ENCODE assay signal across 12 cellular contexts in genomic region chr5:150053231-150053626, GRCh38. TPM values are rescaled to one million over a fixed set of nuclear protein-coding genes. Genes with fewer than 3 reads are reported as not detected.
DNase-seq lines count a peak whose midpoint lies in the region; ATAC-seq, FAIRE-seq and TF ChIP-seq lines count a peak whose summit lies in the region.
"Had no signal": no experiment of that assay in that cellular context is flagged by ENCODE, and none has a peak within 500 bp of the region (broad histone marks: within the 10 kb centered on the region; RNA-seq: fewer than 3 reads in every experiment).

No MANE protein-coding gene starts in this region.

- peaks cover 5% of the 10 kb centered on the region for H3K36me3 ChIP-seq in kidney epithelial cell (ENCODE audit: control insufficient read depth, insufficient read depth, low read length)

- H3K27ac Mint-ChIP-seq in activated T-helper 2 cell treated with anti-CD3 and anti-CD28 coated beads, Interferon-gamma antibody, Interleukin-2, Interleukin-4, amounts not matched to agents 10 μg/mL and 5 μg/mL and 100 μg/mL, durations not matched to agents 14 hours and 24 hours and 36 hours, result peak overlapping the region; percentile 85

- peaks cover 65% of the 10 kb centered on the region for H3K36me3 Mint-ChIP-seq in activated T-helper 2 cell treated with anti-CD3 and anti-CD28 coated beads, Interferon-gamma antibody, Interleukin-2, Interleukin-4, amounts not matched to agents 10 μg/mL and 5 μg/mL and 100 μg/mL, durations not matched to agents 14 hours and 24 hours and 36 hours (ENCODE audit: low read depth)

- H3K9me3 Mint-ChIP-seq in activated T-helper 2 cell treated with anti-CD3 and anti-CD28 coated beads, Interferon-gamma antibody, Interleukin-2, Interleukin-4, amounts not matched to agents 10 μg/mL and 5 μg/mL and 100 μg/mL, durations not matched to agents 14 hours and 24 hours and 36 hours, result no peaks in the 10 kb centered on the region

- H3K4me1 Mint-ChIP-seq in activated T-helper 2 cell treated with anti-CD3 and anti-CD28 coated beads, Interferon-gamma antibody, Interleukin-2, Interleukin-4, amounts not matched to agents 10 μg/mL and 5 μg/mL and 100 μg/mL, durations not matched to agents 14 hours and 24 hours and 36 hours (ENCODE audit: low read depth), result peaks cover 9% of the 10 kb centered on the region

- no peak for ATAC-seq in GM18868 (IDR thresholded peaks at IDR 0.05; ENCODE audit: unreplicated experiment)
- ATAC-seq: left colon, sciatic nerve had no signal

- intact Hi-C loops in activated T-helper 2 cell treated with anti-CD3 and anti-CD28 coated beads, Interferon-gamma antibody, Interleukin-2, Interleukin-4, amounts not matched to agents 10 μg/mL and 5 μg/mL and 100 μg/mL, durations not matched to agents 14 hours and 24 hours and 36 hours (cut with micrococcal nuclease), result no loop called here

- no peak overlapping the region for H3K4me3 Mint-ChIP-seq in activated T-helper 2 cell treated with anti-CD3 and anti-CD28 coated beads, Interferon-gamma antibody, Interleukin-2, Interleukin-4, amounts not matched to agents 10 μg/mL and 5 μg/mL and 100 μg/mL, durations not matched to agents 14 hours and 24 hours and 36 hours (ENCODE audit: low read depth)

- TF ChIP-seq CTCF in kidney epithelial cell (IDR thresholded peaks at IDR 0.05; ENCODE audit: insufficient read depth, low read length, poor library complexity, severe bottlenecking) (no peak), D721Med (IDR thresholded peaks at IDR 0.05; ENCODE audit: insufficient read depth, missing control alignments) (no peak)

- FAIRE-seq in D721Med (lab: Jason Lieb, UNC), result no peak
- FAIRE-seq: colon had no signal

- H3K27me3 Mint-ChIP-seq in activated T-helper 2 cell treated with anti-CD3 and anti-CD28 coated beads, Interferon-gamma antibody, Interleukin-2, Interleukin-4, amounts not matched to agents 10 μg/mL and 5 μg/mL and 100 μg/mL, durations not matched to agents 14 hours and 24 hours and 36 hours (ENCODE audit: low read depth), result no peaks in the 10 kb centered on the region

- no peak overlapping the region for H3K4me3 ChIP-seq in kidney epithelial cell (ENCODE audit: low read depth, low read length)

- DNase-seq in AG20443 (ENCODE audit: low spot score) (peak; percentile 78), HT1080 (ENCODE audit: low read depth) (peak; percentile 93), kidney epithelial cell (ENCODE audit: low read depth) (peak; percentile 72), NCI-H146 treated with DMSO at 0.1 percent for 48 hours (lab: John Stamatoyannopoulos, UW; ENCODE audit: unreplicated experiment) (no peak), NCI-H1930 (lab: John Stamatoyannopoulos, UW) (no peak), D721Med (ENCODE audit: insufficient read length, low spot score) (no peak)
- DNase-seq in activated T-helper 2 cell treated with anti-CD3 and anti-CD28 coated beads, Interferon-gamma antibody, Interleukin-2, Interleukin-4, amounts not matched to agents 10 μg/mL and 5 μg/mL and 100 μg/mL, durations not matched to agents 14 hours and 24 hours and 36 hours (ENCODE audit: low spot score), result no peak
- DNase-seq: left colon, NCI-H510A treated with DMSO at 0.1 percent for 48 hours had no signal

- no peaks in the 10 kb centered on the region for H3K27me3 ChIP-seq in kidney epithelial cell (ENCODE audit: control insufficient read depth, insufficient read depth, low read length)

RNA-seq across cellular contexts. Expression of gene CSF1R, which starts 33.1 kb away (rescaled TPM):
- 2.3 and 3.9 TPM in 2 replicates for total RNA-seq in HT1080 (2014; rRNA removed; shearing (Covaris generic))
- 6.5 and 6.9 TPM in 2 replicates for polyA plus RNA-seq in HT1080 (2015; cell fraction: cytosol; rRNA removed)
- 4.9 and 6.3 TPM in 2 replicates for polyA plus RNA-seq in HT1080 (2015; cell fraction: nucleus; rRNA removed)
- total RNA-seq in activated T-helper 2 cell treated with anti-CD3 and anti-CD28 coated beads, Interferon-gamma antibody, Interleukin-2, Interleukin-4, amounts not matched to agents 10 μg/mL and 5 μg/mL and 100 μg/mL, durations not matched to agents 14 hours and 24 hours and 36 hours, result 0.18 and 0.27 TPM in 2 replicates
- total RNA-seq in kidney epithelial cell, result 0.41 and 0.75 TPM in 2 replicates

RNA-seq across cellular contexts. Expression of gene HMGXB3, which starts 52.7 kb away (rescaled TPM):
- 44.6 and 56.3 TPM in 2 replicates for total RNA-seq in HT1080 (2014; rRNA removed; shearing (Covaris generic))
- 24.8 and 28.0 TPM in 2 replicates for polyA plus RNA-seq in HT1080 (2015; cell fraction: cytosol; rRNA removed)
- polyA plus RNA-seq in HT1080 (2015; cell fraction: nucleus; rRNA removed), result 131 and 151 TPM in 2 replicates
- total RNA-seq in activated T-helper 2 cell treated with anti-CD3 and anti-CD28 coated beads, Interferon-gamma antibody, Interleukin-2, Interleukin-4, amounts not matched to agents 10 μg/mL and 5 μg/mL and 100 μg/mL, durations not matched to agents 14 hours and 24 hours and 36 hours, result 39.6 and 42.2 TPM in 2 replicates
- 64.0 and 72.4 TPM in 2 replicates for total RNA-seq in kidney epithelial cell

RNA-seq across cellular contexts. Expression of gene TIGD6, which starts 52.8 kb away (rescaled TPM):
- 3.5 and 4.0 TPM in 2 replicates for total RNA-seq in HT1080 (2014; rRNA removed; shearing (Covaris generic))
- 5.1 and 6.2 TPM in 2 replicates for polyA plus RNA-seq in HT1080 (2015; cell fraction: cytosol; rRNA removed)
- 5.0 and 7.3 TPM in 2 replicates for polyA plus RNA-seq in HT1080 (2015; cell fraction: nucleus; rRNA removed)
- 2.4 and 2.6 TPM in 2 replicates for total RNA-seq in activated T-helper 2 cell treated with anti-CD3 and anti-CD28 coated beads, Interferon-gamma antibody, Interleukin-2, Interleukin-4, amounts not matched to agents 10 μg/mL and 5 μg/mL and 100 μg/mL, durations not matched to agents 14 hours and 24 hours and 36 hours
- 4.1 and 4.7 TPM in 2 replicates for total RNA-seq in kidney epithelial cell

Comparison
In these comparisons a context has a peak if more than half of its experiments do, and no peak if none do; other contexts are left out.
1. DNase-seq: peak in AG20443 (single experiment), HT1080 (single experiment) and kidney epithelial cell (single experiment); none in activated T-helper 2 cell treated with anti-CD3 and anti-CD28 coated beads, Interferon-gamma antibody, Interleukin-2, Interleukin-4, amounts not matched to agents 10 μg/mL and 5 μg/mL and 100 μg/mL, durations not matched to agents 14 hours and 24 hours and 36 hours (single experiment), NCI-H146 treated with DMSO at 0.1 percent for 48 hours (single experiment), NCI-H1930 (0 of 2) and D721Med (single experiment).